In genomic region chr3:183298708-183299153, GRCh38 we compare ENCODE assay signal across 8 cellular contexts. TPM values are rescaled to one million over a fixed set of nuclear protein-coding genes. Genes with fewer than 3 reads are reported as not detected.
DNase-seq lines count a peak whose midpoint lies in the region; ATAC-seq and TF ChIP-seq lines count a peak whose summit lies in the region.

No MANE protein-coding gene starts in this region.

- intact Hi-C loops in activated naive CD4-positive, alpha-beta T cell treated with anti-CD3 and anti-CD28 coated beads for 36 hours (cut with micrococcal nuclease) = no loop called here

- CTCF ChIA-PET in activated naive CD4-positive, alpha-beta T cell treated with anti-CD3 and anti-CD28 coated beads for 36 hours (lab: Charles Lee) = no interaction called here

- ATAC-seq in HG03442 (IDR thresholded peaks at IDR 0.05; ENCODE audit: unreplicated experiment) = no peak
- ATAC-seq in HG02973 (IDR thresholded peaks at IDR 0.05; ENCODE audit: unreplicated experiment) = no peak

- no peaks in the 10 kb centered on the region for H3K9me3 Mint-ChIP-seq in activated naive CD4-positive, alpha-beta T cell treated with anti-CD3 and anti-CD28 coated beads for 36 hours

- no peaks in the 10 kb centered on the region for H3K36me3 Mint-ChIP-seq in activated naive CD4-positive, alpha-beta T cell treated with anti-CD3 and anti-CD28 coated beads for 36 hours (ENCODE audit: low read depth)

- H3K27ac Mint-ChIP-seq in activated naive CD4-positive, alpha-beta T cell treated with anti-CD3 and anti-CD28 coated beads for 36 hours = no peak overlapping the region

- DNase-seq in DMS53 (lab: John Stamatoyannopoulos, UW) (peak; percentile 81), NCI-H2227 (lab: John Stamatoyannopoulos, UW; ENCODE audit: unreplicated experiment) (peak; percentile 50), cardiac fibroblast (ENCODE audit: low read depth in 2 of 2) (peak; percentile 90 to 93), medulla oblongata (ENCODE audit: extremely low spot score) (peak; percentile 77), GM19238 (ENCODE audit: insufficient read length, low spot score) (no peak)
- no peak for DNase-seq in activated naive CD4-positive, alpha-beta T cell treated with anti-CD3 and anti-CD28 coated beads for 36 hours

- no peaks in the 10 kb centered on the region for H3K27me3 Mint-ChIP-seq in activated naive CD4-positive, alpha-beta T cell treated with anti-CD3 and anti-CD28 coated beads for 36 hours (ENCODE audit: low read depth)

- no peak overlapping the region for H3K4me3 ChIP-seq in cardiac fibroblast (replicated peaks in 1 of 2; ENCODE audit: low read depth in 2 of 2, low read length in 2 of 2)

- H3K4me3 Mint-ChIP-seq in activated naive CD4-positive, alpha-beta T cell treated with anti-CD3 and anti-CD28 coated beads for 36 hours = no peak overlapping the region

- H3K4me1 Mint-ChIP-seq in activated naive CD4-positive, alpha-beta T cell treated with anti-CD3 and anti-CD28 coated beads for 36 hours (ENCODE audit: low read depth) = no peaks in the 10 kb centered on the region

- TF ChIP-seq CTCF in cardiac fibroblast (IDR thresholded peaks at IDR 0.05; ENCODE audit: low read depth, low read length) = no peak

RNA-seq across cellular contexts. Expression of gene B3GNT5, which starts 45.7 kb away (rescaled TPM):
- 10 to 100 TPM; 15.0 to 18.8 TPM for total RNA-seq in activated naive CD4-positive, alpha-beta T cell treated with anti-CD3 and anti-CD28 coated beads for 36 hours

Comparison
In these comparisons a context has a peak if more than half of its experiments do, and no peak if none do; other contexts are left out.
1. DNase-seq: peak in DMS53 (single experiment), NCI-H2227 (single experiment), cardiac fibroblast (2 of 2) and medulla oblongata (single experiment); none in GM19238 (single experiment) and activated naive CD4-positive, alpha-beta T cell treated with anti-CD3 and anti-CD28 coated beads for 36 hours (single experiment).